In the genomic region with DNA sequence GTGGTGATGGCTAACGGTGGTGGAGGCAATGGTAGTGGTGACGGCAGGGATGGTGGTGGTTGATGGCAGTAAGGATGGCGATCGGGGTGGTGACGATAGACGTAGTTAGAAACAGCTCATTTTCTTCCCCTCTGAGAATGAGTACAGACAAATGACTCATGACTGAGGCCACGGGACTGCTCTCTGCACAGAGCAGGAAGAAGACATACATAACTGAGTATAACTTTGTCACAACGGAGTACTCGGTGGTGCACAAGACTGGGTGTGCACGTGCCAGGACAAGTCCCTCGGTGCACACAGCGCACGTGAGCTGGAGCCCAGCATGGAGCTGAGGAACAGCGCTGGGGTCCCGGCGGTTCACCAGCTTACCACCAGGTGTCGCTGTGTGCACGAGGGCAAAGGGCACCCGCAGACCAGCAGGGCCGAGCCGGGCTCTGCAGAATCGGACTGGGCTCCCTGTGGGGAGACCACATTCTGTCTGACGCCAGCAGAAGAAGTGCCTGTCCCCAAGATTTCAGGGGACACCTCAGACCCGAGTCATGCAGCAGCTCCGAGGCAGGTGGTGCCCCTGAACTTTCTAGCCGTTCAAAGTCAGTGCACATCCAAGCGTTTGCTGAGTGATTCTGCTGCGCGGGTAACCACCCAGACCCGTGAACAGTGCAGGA, we compare ENCODE assay signal across 8 cellular contexts.
DNase-seq lines count a peak whose midpoint lies in the region; ATAC-seq and TF ChIP-seq lines count a peak whose summit lies in the region.

No MANE protein-coding gene starts in this region.

- TF ChIP-seq CTCF in AG04449 (IDR thresholded peaks at IDR 0.05; ENCODE audit: insufficient read depth, low read length, missing control alignments): peak; percentile 89
- peak; percentile 86 for TF ChIP-seq CTCF in cardiac muscle cell (IDR thresholded peaks at IDR 0.05; ENCODE audit: low read depth, low read length)
- TF ChIP-seq CTCF in retinal pigment epithelial cell (conservative IDR thresholded peaks at IDR 0.05; ENCODE audit: low read depth, low read length): peak; percentile 84

- ATAC-seq in GM18517 (IDR thresholded peaks at IDR 0.05; ENCODE audit: unreplicated experiment) (peak; percentile 61), HG03280 (IDR thresholded peaks at IDR 0.05; ENCODE audit: unreplicated experiment) (peak; percentile 59), HG03378 (IDR thresholded peaks at IDR 0.05; ENCODE audit: unreplicated experiment) (no peak)

- CTCF ChIA-PET in AG04449 (lab: Yijun Ruan, JAX): interaction anchor here (0.8 to 2.7 kb wide), 15 partner anchors 8 to 539 kb away, joined by 3 to 15 read pairs (median 4); no protein-coding TSS in a partner anchor
- CTCF ChIA-PET in activated naive CD4-positive, alpha-beta T cell treated with anti-CD3 and anti-CD28 coated beads for 36 hours (lab: Charles Lee): interaction anchor here (0.6 to 3.2 kb wide), 33 partner anchors 10 to 521 kb away, joined by 3 to 20 read pairs (median 4); no protein-coding TSS in a partner anchor

- no peak overlapping the region for H3K4me3 Mint-ChIP-seq in activated naive CD4-positive, alpha-beta T cell treated with anti-CD3 and anti-CD28 coated beads for 36 hours

- H3K27me3 ChIP-seq in SJSA1 (replicated peaks): peaks cover 20% of the 10 kb centered on the region
- H3K27me3 ChIP-seq in cardiac muscle cell: no peaks in the 10 kb centered on the region

- no peaks in the 10 kb centered on the region for H3K36me3 Mint-ChIP-seq in activated naive CD4-positive, alpha-beta T cell treated with anti-CD3 and anti-CD28 coated beads for 36 hours (ENCODE audit: low read depth)

- intact Hi-C loops in activated naive CD4-positive, alpha-beta T cell treated with anti-CD3 and anti-CD28 coated beads for 36 hours (cut with micrococcal nuclease): loop anchor here (1.0 to 5.0 kb wide), 4 partner anchors 25 to 519 kb away; no protein-coding TSS in a partner anchor

- H3K27ac ChIP-seq in SJSA1 (no peak overlapping the region), cardiac muscle cell (no peak overlapping the region)

- no peaks in the 10 kb centered on the region for H3K27me3 Mint-ChIP-seq in activated naive CD4-positive, alpha-beta T cell treated with anti-CD3 and anti-CD28 coated beads for 36 hours (ENCODE audit: low read depth)

- no peaks in the 10 kb centered on the region for H3K9me3 Mint-ChIP-seq in activated naive CD4-positive, alpha-beta T cell treated with anti-CD3 and anti-CD28 coated beads for 36 hours

- POLR2A ChIA-PET in AG04449 (lab: Yijun Ruan, JAX): no interaction called here

- H3K4me1 ChIP-seq in SJSA1 (replicated peaks): peaks cover 6% of the 10 kb centered on the region; the same call in 1 of the 2 replicates
- H3K4me1 ChIP-seq in cardiac muscle cell (ENCODE audit: low read depth): no peaks in the 10 kb centered on the region

- H3K36me3 ChIP-seq in SJSA1 (no peaks in the 10 kb centered on the region), cardiac muscle cell (no peaks in the 10 kb centered on the region)

- H3K4me3 ChIP-seq in AG04449 (ENCODE audit: low read depth, low read length) (no peak overlapping the region), SJSA1 (no peak overlapping the region), cardiac muscle cell (no peak overlapping the region), retinal pigment epithelial cell (ENCODE audit: low read length) (no peak overlapping the region)

- H3K27ac Mint-ChIP-seq in activated naive CD4-positive, alpha-beta T cell treated with anti-CD3 and anti-CD28 coated beads for 36 hours: no peak overlapping the region

- peaks cover 10% of the 10 kb centered on the region for H3K4me1 Mint-ChIP-seq in activated naive CD4-positive, alpha-beta T cell treated with anti-CD3 and anti-CD28 coated beads for 36 hours (ENCODE audit: low read depth)

- no peak for DNase-seq in AG04449 (ENCODE audit: low read depth, low spot score)
- DNase-seq in SJSA1 (ENCODE audit: low read depth in 1 of 2, low spot score in 2 of 2): peak; percentile 64 to 80
- DNase-seq in activated naive CD4-positive, alpha-beta T cell treated with anti-CD3 and anti-CD28 coated beads for 36 hours: peak; percentile 79
- peak; percentile 57 to 78 for DNase-seq in cardiac muscle cell (ENCODE audit: low read depth in 1 of 2, low spot score in 1 of 2)
- DNase-seq in retinal pigment epithelial cell (ENCODE audit: low read depth): no peak

- H3K9me3 ChIP-seq in SJSA1 (replicated peaks) (no peaks in the 10 kb centered on the region), cardiac muscle cell (ENCODE audit: low read depth) (no peaks in the 10 kb centered on the region)

Comparison
In these comparisons a context has a peak if more than half of its experiments do, and no peak if none do; other contexts are left out.
1. DNase-seq: peak in SJSA1 (2 of 2), activated naive CD4-positive, alpha-beta T cell treated with anti-CD3 and anti-CD28 coated beads for 36 hours (single experiment) and cardiac muscle cell (2 of 2); none in AG04449 (single experiment) and retinal pigment epithelial cell (single experiment).
2. Peak in every context shown above with its lines, with median percentiles within 50 percentile points of each other: CTCF ChIP-seq.